ENCODE assay signal across 23 cellular contexts in genomic region chr1:154459044-154459443, GRCh38. TPM values are rescaled to one million over a fixed set of nuclear protein-coding genes. Genes with fewer than 3 reads are reported as not detected.
DNase-seq lines count a peak whose midpoint lies in the region; ATAC-seq, FAIRE-seq and TF ChIP-seq lines count a peak whose summit lies in the region.
"Had no signal": no experiment of that assay in that cellular context is flagged by ENCODE, and none has a peak within 500 bp of the region (broad histone marks: within the 10 kb centered on the region; RNA-seq: fewer than 3 reads in every experiment).

No MANE protein-coding gene starts in this region.

- peaks cover 27% of the 10 kb centered on the region for H3K4me1 ChIP-seq in effector memory CD4-positive, alpha-beta T cell (ENCODE audit: control insufficient read depth, insufficient read depth, low read length, poor library complexity, severe bottlenecking)
- H3K4me1 ChIP-seq in neutrophil (ENCODE audit: control insufficient read depth in 1 of 2, insufficient read depth in 1 of 2, low read depth in 1 of 2, low read length in 1 of 2) (peaks cover 64 to 74% of the 10 kb centered on the region in 2 experiments), small intestine (ENCODE audit: control insufficient read depth in 2 of 2, insufficient read depth in 1 of 2, low read depth in 1 of 2, low read length in 1 of 2) (no peaks in the 10 kb centered on the region)
- H3K4me1 ChIP-seq: Caco-2 had no signal

- no peaks in the 10 kb centered on the region for H3K27me3 ChIP-seq in effector memory CD4-positive, alpha-beta T cell (replicated peaks; ENCODE audit: control insufficient read depth, insufficient read depth, low read length, poor library complexity, severe bottlenecking)
- H3K27me3 ChIP-seq in neutrophil (no peaks in the 10 kb centered on the region), brain microvascular endothelial cell (replicated peaks) (no peaks in the 10 kb centered on the region), small intestine (ENCODE audit: control insufficient read depth in 2 of 2, insufficient read depth in 2 of 2, low read length in 2 of 2) (no peaks in the 10 kb centered on the region)
- H3K27me3 ChIP-seq: BLaER1 treated with 17β-estradiol and CSF1 and Interleukin-3, amounts not matched to agents 10 nM and 100 nM had no signal

- no peak for TF ChIP-seq CTCF in neutrophil (IDR thresholded peaks at IDR 0.05)
- TF ChIP-seq CTCF in brain microvascular endothelial cell (IDR thresholded peaks at IDR 0.05; ENCODE audit: low read depth, low read length, missing control alignments) = no peak

- H3K4me3 ChIP-seq in effector memory CD4-positive, alpha-beta T cell (ENCODE audit: insufficient read depth, low read depth, low read length, poor library complexity, severe bottlenecking) = no peak overlapping the region
- peak overlapping the region in 1 of 2 experiments; percentile 8 for H3K4me3 ChIP-seq in neutrophil (ENCODE audit: low read depth in 1 of 2, low read length in 1 of 2)
- no peak overlapping the region for H3K4me3 ChIP-seq in brain microvascular endothelial cell (ENCODE audit: low read depth, low read length)
- no peak overlapping the region for H3K4me3 ChIP-seq in small intestine (ENCODE audit: low read depth in 1 of 2, low read length in 2 of 2)
- H3K4me3 ChIP-seq: BLaER1 treated with 17β-estradiol and CSF1 and Interleukin-3, amounts not matched to agents 10 nM and 100 nM; PC-9 had no signal

- DNase-seq in Ammon's horn (ENCODE audit: low spot score) (peak; percentile 53), G401 (ENCODE audit: low spot score) (peak; percentile 31), NCI-H1436 (lab: John Stamatoyannopoulos, UW) (no peak), brain microvascular endothelial cell (no peak), small intestine (no peak)
- DNase-seq in effector memory CD4-positive, alpha-beta T cell = no peak
- DNase-seq: Caco-2, DMS153, EL, NCI-H2029 treated with DMSO at 0.1 percent for 48 hours, NCI-H2171 treated with DMSO at 0.1 percent for 48 hours, NCI-H774, PC-9 had no signal

- H3K36me3 ChIP-seq in effector memory CD4-positive, alpha-beta T cell (ENCODE audit: control insufficient read depth, insufficient read depth, low read length) = peaks cover 26% of the 10 kb centered on the region
- H3K36me3 ChIP-seq in neutrophil (peaks cover 66% of the 10 kb centered on the region), brain microvascular endothelial cell (replicated peaks) (no peaks in the 10 kb centered on the region), small intestine (ENCODE audit: control insufficient read depth in 2 of 2, insufficient read depth in 2 of 2, low read length in 2 of 2) (peaks cover 4 to 7% of the 10 kb centered on the region in 2 donors)

- peak overlapping the region; percentile 8 for H3K27ac ChIP-seq in effector memory CD4-positive, alpha-beta T cell (ENCODE audit: insufficient read depth, low read length, poor library complexity, severe bottlenecking)
- H3K27ac ChIP-seq in neutrophil = peak overlapping the region; percentile 97
- H3K27ac ChIP-seq in brain microvascular endothelial cell = no peak overlapping the region
- no peak overlapping the region for H3K27ac ChIP-seq in small intestine (ENCODE audit: low read depth in 1 of 2, low read length in 1 of 2)
- H3K27ac ChIP-seq: BLaER1 treated with 17β-estradiol and CSF1 and Interleukin-3, amounts not matched to agents 10 nM and 100 nM; HL-60; PC-9 had no signal

- ATAC-seq in HG03460 (IDR thresholded peaks at IDR 0.05; ENCODE audit: unreplicated experiment) = no peak
- ATAC-seq: Right ventricle myocardium inferior had no signal

- in situ Hi-C loops in G401 (cut with HindIII; ENCODE audit: low sequenced_read_pairs) (no loop called here), brain microvascular endothelial cell (cut with HindIII; ENCODE audit: low pct_ligation_motif_present, low sequenced_read_pairs) (no loop called here)

- no peak for FAIRE-seq in small intestine (lab: Jason Lieb, UNC)
- FAIRE-seq: A204.1, H54, HTR-8/SVneo had no signal

- H3K9me3 ChIP-seq in effector memory CD4-positive, alpha-beta T cell (ENCODE audit: control insufficient read depth, low read length) = no peaks in the 10 kb centered on the region
- H3K9me3 ChIP-seq in neutrophil (no peaks in the 10 kb centered on the region), small intestine (ENCODE audit: control insufficient read depth, low read depth) (no peaks in the 10 kb centered on the region)
- H3K9me3 ChIP-seq: Caco-2 had no signal

RNA-seq across cellular contexts. Expression of gene TDRD10, which starts 43.0 kb away (rescaled TPM):
- 0.17 TPM in 1 of 2 replicates, not detected in the other for total RNA-seq in G401 (2014; rRNA removed; shearing (Covaris generic))
- polyA plus RNA-seq in small intestine = 1 to 10 TPM in 1 of 3 donors, under 1 TPM in 1, not detected in 1; 0.81 to 3.4 TPM
- total RNA-seq: Caco-2, LHCN-M2, NCI-H460, PC-9 had no signal

RNA-seq across cellular contexts. Expression of gene SHE, which starts 43.2 kb away (rescaled TPM):
- not detected in 2 replicates for total RNA-seq in G401 (2014; rRNA removed; shearing (Covaris generic))
- 10 to 100 TPM in 1 of 3 donors, 1 to 10 TPM in 1, under 1 TPM in 1; 0.67 to 15.5 (median 2.4) TPM for polyA plus RNA-seq in small intestine
- total RNA-seq: Caco-2, LHCN-M2, PC-9 had no signal

RNA-seq across cellular contexts. Expression of gene IL6R, which starts 53.9 kb away (rescaled TPM):
- total RNA-seq in G401 (2014; rRNA removed; shearing (Covaris generic)) = 4.7 and 44.7 TPM in 2 replicates
- polyA plus RNA-seq in small intestine = 10 to 100 TPM; 10.7 to 21.2 (median 11.6) TPM

Comparison
In these comparisons a context has a peak if more than half of its experiments do, and no peak if none do; other contexts are left out.
1. DNase-seq: peak in Ammon's horn (single experiment) and G401 (single experiment); none in effector memory CD4-positive, alpha-beta T cell (0 of 3), NCI-H1436 (single experiment), brain microvascular endothelial cell (single experiment) and small intestine (single experiment).
2. H3K27ac ChIP-seq: peak in effector memory CD4-positive, alpha-beta T cell (single experiment) and neutrophil (single experiment); none in brain microvascular endothelial cell (single experiment) and small intestine (0 of 2).